ENCODE assay signal across 11 cellular contexts in the genomic region with DNA sequence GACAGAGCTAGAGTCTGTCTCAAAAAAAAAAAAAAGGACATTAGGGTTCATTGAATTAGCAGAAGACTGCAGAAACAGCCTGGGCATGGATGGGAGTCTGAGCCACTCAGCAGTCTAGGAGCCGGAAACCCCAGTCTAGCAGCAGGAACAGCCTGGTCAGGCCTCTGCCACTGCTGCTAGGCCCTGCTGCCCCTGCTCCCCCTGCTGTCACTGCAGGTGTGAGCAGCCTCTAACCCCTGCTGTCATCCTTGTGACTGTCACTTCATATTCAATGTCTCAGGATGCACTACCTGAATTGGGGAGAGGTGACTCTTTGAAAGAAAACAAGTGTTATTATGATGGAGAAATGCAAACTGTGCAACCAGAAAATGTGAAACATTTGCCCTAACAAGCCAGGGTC. TPM values are rescaled to one million over a fixed set of nuclear protein-coding genes. Genes with fewer than 3 reads are reported as not detected.
DNase-seq lines count a peak whose midpoint lies in the region; ATAC-seq, FAIRE-seq and TF ChIP-seq lines count a peak whose summit lies in the region.
"Had no signal": no experiment of that assay in that cellular context is flagged by ENCODE, and none has a peak within 500 bp of the region (broad histone marks: within the 10 kb centered on the region; RNA-seq: fewer than 3 reads in every experiment).

No MANE protein-coding gene starts in this region.

- TF ChIP-seq CTCF in CD8-positive, alpha-beta T cell (IDR thresholded peaks at IDR 0.05): no peak
- TF ChIP-seq CTCF in dorsolateral prefrontal cortex (IDR thresholded peaks at IDR 0.05 in 54 of 56, conservative IDR thresholded peaks at IDR 0.05 in 2 of 56; ENCODE audit: low read depth in 1 of 56, partially characterized antibody in 56 of 56): no peak

- no peak overlapping the region for H3K4me3 Mint-ChIP-seq in CD8-positive, alpha-beta T cell
- no peak overlapping the region for H3K4me3 Mint-ChIP-seq in activated CD4-positive, alpha-beta T cell treated with anti-CD3 and anti-CD28 coated beads, Interleukin-2, amount 10 ng/mL, durations not matched to agents 7 days and 5 days

- H3K4me1 ChIP-seq in CD8-positive, alpha-beta T cell (ENCODE audit: insufficient read depth, low read length): no peaks in the 10 kb centered on the region
- H3K4me1 ChIP-seq: colonic mucosa, uterus had no signal

- no peaks in the 10 kb centered on the region for H3K36me3 Mint-ChIP-seq in CD8-positive, alpha-beta T cell
- peaks cover 3% of the 10 kb centered on the region for H3K36me3 Mint-ChIP-seq in activated CD4-positive, alpha-beta T cell treated with anti-CD3 and anti-CD28 coated beads, Interleukin-2, amount 10 ng/mL, durations not matched to agents 7 days and 5 days (ENCODE audit: low read depth)

- no peaks in the 10 kb centered on the region for H3K9me3 ChIP-seq in CD8-positive, alpha-beta T cell (ENCODE audit: low read length)
- H3K9me3 ChIP-seq: colonic mucosa, neutrophil, uterus had no signal

- H3K9me3 Mint-ChIP-seq in CD8-positive, alpha-beta T cell: no peaks in the 10 kb centered on the region
- H3K9me3 Mint-ChIP-seq in activated CD4-positive, alpha-beta T cell treated with anti-CD3 and anti-CD28 coated beads, Interleukin-2, amount 10 ng/mL, durations not matched to agents 7 days and 5 days: no peaks in the 10 kb centered on the region

- H3K4me3 ChIP-seq in CD8-positive, alpha-beta T cell (ENCODE audit: low read depth, low read length): no peak overlapping the region
- H3K4me3 ChIP-seq in dorsolateral prefrontal cortex: no peak overlapping the region
- H3K4me3 ChIP-seq: colonic mucosa, uterus had no signal

- peak; percentile 94 for ATAC-seq in CD8-positive, alpha-beta T cell
- ATAC-seq in GM21619 (IDR thresholded peaks at IDR 0.05; ENCODE audit: unreplicated experiment) (no peak), GM18517 (IDR thresholded peaks at IDR 0.05; ENCODE audit: unreplicated experiment) (no peak)

- H3K27me3 ChIP-seq in CD8-positive, alpha-beta T cell (ENCODE audit: insufficient read depth, low read length): no peaks in the 10 kb centered on the region
- H3K27me3 ChIP-seq in dorsolateral prefrontal cortex: no peaks in the 10 kb centered on the region
- H3K27me3 ChIP-seq: colonic mucosa, neutrophil, uterus had no signal

- H3K4me1 Mint-ChIP-seq in CD8-positive, alpha-beta T cell (ENCODE audit: low read depth): peaks cover 8% of the 10 kb centered on the region
- H3K4me1 Mint-ChIP-seq in activated CD4-positive, alpha-beta T cell treated with anti-CD3 and anti-CD28 coated beads, Interleukin-2, amount 10 ng/mL, durations not matched to agents 7 days and 5 days: peaks cover 12% of the 10 kb centered on the region

- FAIRE-seq in GM19239 (lab: Jason Lieb, UNC): no peak

- no peaks in the 10 kb centered on the region for H3K27me3 Mint-ChIP-seq in CD8-positive, alpha-beta T cell (ENCODE audit: low read depth)
- no peaks in the 10 kb centered on the region for H3K27me3 Mint-ChIP-seq in activated CD4-positive, alpha-beta T cell treated with anti-CD3 and anti-CD28 coated beads, Interleukin-2, amount 10 ng/mL, durations not matched to agents 7 days and 5 days

- CTCF ChIA-PET in CD8-positive, alpha-beta T cell (lab: Charles Lee): interaction anchor here (1.1 to 2.4 kb wide), 4 partner anchors 9 to 461 kb away, joined by 4 to 9 read pairs (median 6); no protein-coding TSS in a partner anchor
- CTCF ChIA-PET in activated CD4-positive, alpha-beta T cell treated with anti-CD3 and anti-CD28 coated beads, Interleukin-2, amount 10 ng/mL, durations not matched to agents 7 days and 5 days (lab: Charles Lee): interaction anchor here (0.8 kb wide), 1 partner anchor 10 kb away, joined by 3 read pairs; no protein-coding TSS in a partner anchor

- no peak overlapping the region for H3K27ac ChIP-seq in CD8-positive, alpha-beta T cell (ENCODE audit: low read depth, low read length)
- no peak overlapping the region for H3K27ac ChIP-seq in dorsolateral prefrontal cortex
- H3K27ac ChIP-seq: colonic mucosa, neutrophil, uterus had no signal

- POLR2A ChIA-PET in CD8-positive, alpha-beta T cell (lab: Charles Lee): no interaction called here
- POLR2A ChIA-PET in activated CD4-positive, alpha-beta T cell treated with anti-CD3 and anti-CD28 coated beads, Interleukin-2, amount 10 ng/mL, durations not matched to agents 7 days and 5 days (lab: Charles Lee): no interaction called here

- no peak overlapping the region for H3K27ac Mint-ChIP-seq in CD8-positive, alpha-beta T cell
- peak overlapping the region; percentile 67 for H3K27ac Mint-ChIP-seq in activated CD4-positive, alpha-beta T cell treated with anti-CD3 and anti-CD28 coated beads, Interleukin-2, amount 10 ng/mL, durations not matched to agents 7 days and 5 days

- intact Hi-C loops in CD8-positive, alpha-beta T cell (cut with DNase I, micrococcal nuclease): loop anchor here (1.0 to 5.0 kb wide), 2 partner anchors 19 to 101 kb away; no protein-coding TSS in a partner anchor
- intact Hi-C loops in dorsolateral prefrontal cortex (cut with DNase I): no loop called here

- H3K36me3 ChIP-seq in CD8-positive, alpha-beta T cell (ENCODE audit: insufficient read depth, low read length): no peaks in the 10 kb centered on the region
- H3K36me3 ChIP-seq: colonic mucosa, neutrophil, uterus had no signal

- peak; percentile 11 to 68 (median 49) for DNase-seq in CD8-positive, alpha-beta T cell
- DNase-seq in GM19239 (ENCODE audit: insufficient read length, low spot score): peak; percentile 20
- peak; percentile 70 for DNase-seq in activated CD4-positive, alpha-beta T cell treated with anti-CD3 and anti-CD28 coated beads, Interleukin-2, amount 10 ng/mL, durations not matched to agents 7 days and 5 days
- DNase-seq in left kidney (ENCODE audit: low read depth, low spot score): peak; percentile 38
- no peak for DNase-seq in dorsolateral prefrontal cortex
- no peak for DNase-seq in NCI-H1436 (lab: John Stamatoyannopoulos, UW)
- DNase-seq: colonic mucosa, uterus had no signal

RNA-seq across cellular contexts. Expression of gene DDX17, which starts 7.0 kb away (rescaled TPM):
- total RNA-seq in CD8-positive, alpha-beta T cell: 100 to 1,000 TPM; 348 to 386 TPM
- 100 to 1,000 TPM; 468 to 521 TPM for total RNA-seq in activated CD4-positive, alpha-beta T cell treated with anti-CD3 and anti-CD28 coated beads, Interleukin-2, amount 10 ng/mL, durations not matched to agents 7 days and 5 days
- total RNA-seq in dorsolateral prefrontal cortex: 100 to 1,000 TPM; 359 to 670 (median 471) TPM

RNA-seq across cellular contexts. Expression of gene KDELR3, which starts 45.2 kb away (rescaled TPM):
- not detected for total RNA-seq in CD8-positive, alpha-beta T cell
- total RNA-seq in activated CD4-positive, alpha-beta T cell treated with anti-CD3 and anti-CD28 coated beads, Interleukin-2, amount 10 ng/mL, durations not matched to agents 7 days and 5 days: under 1 TPM; 0.17 to 0.23 TPM
- 1 to 10 TPM in 88 of 120 experiments, under 1 TPM in 30, not detected in 2; 0.35 to 4.3 (median 1.4) TPM for total RNA-seq in dorsolateral prefrontal cortex

RNA-seq across cellular contexts. Expression of gene DMC1, which starts 56.9 kb away (rescaled TPM):
- under 1 TPM in 1 of 2 experiments, not detected in 1; 0.27 TPM for total RNA-seq in CD8-positive, alpha-beta T cell
- total RNA-seq in activated CD4-positive, alpha-beta T cell treated with anti-CD3 and anti-CD28 coated beads, Interleukin-2, amount 10 ng/mL, durations not matched to agents 7 days and 5 days: 10 to 100 TPM; 12.3 to 12.5 TPM
- 1 to 10 TPM in 86 of 120 experiments, under 1 TPM in 30, not detected in 4; 0.23 to 4.2 (median 1.6) TPM for total RNA-seq in dorsolateral prefrontal cortex

RNA-seq across cellular contexts. Expression of gene KCNJ4, which starts 58.1 kb away (rescaled TPM):
- not detected for total RNA-seq in CD8-positive, alpha-beta T cell
- not detected for total RNA-seq in activated CD4-positive, alpha-beta T cell treated with anti-CD3 and anti-CD28 coated beads, Interleukin-2, amount 10 ng/mL, durations not matched to agents 7 days and 5 days
- 100 to 1,000 TPM in 35 of 120 experiments, 10 to 100 TPM in 85; 21.0 to 129 (median 87.1) TPM for total RNA-seq in dorsolateral prefrontal cortex
- total RNA-seq: colonic mucosa had no signal

Comparison
In these comparisons a context has a peak if more than half of its experiments do, and no peak if none do; other contexts are left out.
1. DNase-seq: peak in CD8-positive, alpha-beta T cell (7 of 7), GM19239 (single experiment), activated CD4-positive, alpha-beta T cell treated with anti-CD3 and anti-CD28 coated beads, Interleukin-2, amount 10 ng/mL, durations not matched to agents 7 days and 5 days (single experiment) and left kidney (single experiment); none in dorsolateral prefrontal cortex (0 of 10) and NCI-H1436 (single experiment).
2. intact Hi-C loops: an anchor here in CD8-positive, alpha-beta T cell (1.0 to 5.0 kb wide); none called in dorsolateral prefrontal cortex.